In the genomic region with DNA sequence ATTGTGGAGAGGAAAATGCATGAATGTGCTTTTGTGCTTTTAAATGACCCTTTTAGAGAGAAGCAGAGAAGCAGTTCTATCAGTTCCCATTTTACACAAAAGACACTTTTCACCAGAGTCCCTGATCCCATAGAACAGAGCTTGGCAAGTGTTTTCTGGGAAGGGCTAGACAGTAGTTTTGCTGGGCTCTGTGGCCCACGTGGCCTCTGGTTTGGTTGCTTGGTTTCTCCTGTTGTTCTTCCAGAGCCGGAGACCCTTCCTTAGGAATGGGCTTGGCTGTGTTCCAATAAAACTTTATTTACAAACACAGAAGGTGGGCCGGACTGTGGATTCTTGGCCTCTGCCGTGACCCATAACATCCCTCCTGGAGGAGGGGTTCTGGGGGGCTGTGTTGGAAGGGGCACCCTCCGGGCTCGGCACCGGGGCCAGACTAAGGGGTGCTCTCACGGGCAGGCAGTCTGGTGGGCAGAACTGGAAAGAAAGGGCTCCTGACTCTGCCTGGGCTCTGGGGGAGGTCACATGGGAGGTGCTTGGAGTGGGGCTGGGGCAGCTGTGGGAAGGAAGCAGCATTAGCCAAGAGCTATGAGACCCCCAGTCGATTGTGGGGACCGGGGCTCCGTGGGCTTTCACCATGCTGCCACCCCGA, we compare ENCODE assay signal across 11 cellular contexts. TPM values are rescaled to one million over a fixed set of nuclear protein-coding genes. Genes with fewer than 3 reads are reported as not detected.
DNase-seq lines count a peak whose midpoint lies in the region; TF ChIP-seq lines count a peak whose summit lies in the region.
"Had no signal": no experiment of that assay in that cellular context is flagged by ENCODE, and none has a peak within 500 bp of the region (broad histone marks: within the 10 kb centered on the region; RNA-seq: fewer than 3 reads in every experiment).

No MANE protein-coding gene starts in this region.

- CTCF ChIA-PET in activated naive CD4-positive, alpha-beta T cell treated with anti-CD3 and anti-CD28 coated beads for 36 hours (lab: Charles Lee) = interaction anchor here (0.6 to 1.1 kb wide), 3 partner anchors 59 to 306 kb away, joined by 3 to 7 read pairs (median 6); no protein-coding TSS in a partner anchor

- H3K9me3 Mint-ChIP-seq in activated naive CD4-positive, alpha-beta T cell treated with anti-CD3 and anti-CD28 coated beads for 36 hours = peaks cover 7% of the 10 kb centered on the region

- peaks cover 60% of the 10 kb centered on the region for H3K4me1 Mint-ChIP-seq in activated naive CD4-positive, alpha-beta T cell treated with anti-CD3 and anti-CD28 coated beads for 36 hours (ENCODE audit: low read depth)

- 0 out of 2 replicates have a peak, but pooled peaks cover 4% of the 10 kb centered on the region for H4K20me1 ChIP-seq in SU-DHL-6 (ENCODE audit: low read depth, low read length)

- H3K27me3 ChIP-seq in SU-DHL-6 (ENCODE audit: low read length) = no peaks in the 10 kb centered on the region
- no peaks in the 10 kb centered on the region for H3K27me3 ChIP-seq in layer of hippocampus (ENCODE audit: control insufficient read depth, insufficient read depth, low read length)

- H3K4me3 ChIP-seq in SU-DHL-6 (ENCODE audit: insufficient read depth, low read length, poor library complexity, severe bottlenecking) (no peak overlapping the region), coronary artery (no peak overlapping the region)

- H3K27ac Mint-ChIP-seq in activated naive CD4-positive, alpha-beta T cell treated with anti-CD3 and anti-CD28 coated beads for 36 hours = peak overlapping the region; percentile 82

- H3F3A ChIP-seq in SU-DHL-6 (ENCODE audit: insufficient read depth) = peaks cover 10% of the 10 kb centered on the region; the same call in 1 of the 2 replicates

- H3K27ac ChIP-seq in SU-DHL-6 (ENCODE audit: low read depth, low read length) = peak overlapping the region; percentile 72
- H3K27ac ChIP-seq in layer of hippocampus (ENCODE audit: low read depth, low read length) = peak overlapping the region; percentile 87
- no peak overlapping the region for H3K27ac ChIP-seq in coronary artery

- DNase-seq in activated naive CD4-positive, alpha-beta T cell treated with anti-CD3 and anti-CD28 coated beads for 36 hours = no peak
- no peak for DNase-seq in activated naive CD4-positive, alpha-beta T cell (lab: John Stamatoyannopoulos, UW)
- DNase-seq in superior temporal gyrus (ENCODE audit: extremely low spot score) = peak; percentile 75
- no peak for DNase-seq in activated effector memory CD4-positive, alpha-beta T cell treated with Interleukin-2 at 50 U/mL for 16 hours
- DNase-seq in coronary artery (ENCODE audit: low spot score) = no peak
- DNase-seq in NCI-H2227 treated with DMSO at 0.1 percent for 48 hours (lab: John Stamatoyannopoulos, UW) = no peak
- DNase-seq: SW 1271 had no signal

- H2AFZ ChIP-seq in SU-DHL-6 (ENCODE audit: low read depth, low read length, severe bottlenecking) = no peak overlapping the region

- H3K9me2 ChIP-seq in SU-DHL-6 (replicated peaks; ENCODE audit: insufficient read depth, low read length) = no peaks in the 10 kb centered on the region

- intact Hi-C loops in activated naive CD4-positive, alpha-beta T cell treated with anti-CD3 and anti-CD28 coated beads for 36 hours (cut with micrococcal nuclease) = no loop called here

- H3K9ac ChIP-seq in SU-DHL-6 (ENCODE audit: low read length) = peak overlapping the region; percentile 30; the same call in 1 of the 2 replicates

- peak overlapping the region; percentile 8 for H3K4me3 Mint-ChIP-seq in activated naive CD4-positive, alpha-beta T cell treated with anti-CD3 and anti-CD28 coated beads for 36 hours

- H3K9me3 ChIP-seq in SU-DHL-6 (ENCODE audit: insufficient read depth, low read length) = no peaks in the 10 kb centered on the region

- H3K79me2 ChIP-seq in SU-DHL-6 (ENCODE audit: insufficient read depth, low read length) = peaks cover 23% of the 10 kb centered on the region

- TF ChIP-seq CTCF in SU-DHL-6 (IDR thresholded peaks at IDR 0.05; ENCODE audit: insufficient read depth, low read length, poor library complexity, severe bottlenecking) (no peak), coronary artery (IDR thresholded peaks at IDR 0.05) (no peak)

- H3K4me2 ChIP-seq in SU-DHL-6 (ENCODE audit: low read depth, low read length, poor library complexity, severe bottlenecking) = peak overlapping the region; percentile 44

- H3K36me3 ChIP-seq in SU-DHL-6 (ENCODE audit: low read length) = no peaks in the 10 kb centered on the region

- H3K36me3 Mint-ChIP-seq in activated naive CD4-positive, alpha-beta T cell treated with anti-CD3 and anti-CD28 coated beads for 36 hours (ENCODE audit: low read depth) = peaks cover 17% of the 10 kb centered on the region

- H3K27me3 Mint-ChIP-seq in activated naive CD4-positive, alpha-beta T cell treated with anti-CD3 and anti-CD28 coated beads for 36 hours (ENCODE audit: low read depth) = no peaks in the 10 kb centered on the region

RNA-seq across cellular contexts. Expression of a gene that starts 3.2 kb away (rescaled TPM):
- total RNA-seq in activated naive CD4-positive, alpha-beta T cell treated with anti-CD3 and anti-CD28 coated beads for 36 hours = 10 to 100 TPM; 56.8 to 59.6 TPM

RNA-seq across cellular contexts. Expression of a gene that starts 3.3 kb away (rescaled TPM):
- total RNA-seq in activated naive CD4-positive, alpha-beta T cell treated with anti-CD3 and anti-CD28 coated beads for 36 hours = 100 to 1,000 TPM; 162 to 164 TPM

RNA-seq across cellular contexts. Expression of a gene that starts 23.8 kb away (rescaled TPM):
- total RNA-seq in activated naive CD4-positive, alpha-beta T cell treated with anti-CD3 and anti-CD28 coated beads for 36 hours = not detected
- total RNA-seq: H1 had no signal

RNA-seq across cellular contexts. Expression of a gene that starts 28.3 kb away (rescaled TPM):
- not detected for total RNA-seq in activated naive CD4-positive, alpha-beta T cell treated with anti-CD3 and anti-CD28 coated beads for 36 hours
- total RNA-seq: lower leg skin had no signal

RNA-seq across cellular contexts. Expression of a gene that starts 49.7 kb away (rescaled TPM):
- total RNA-seq in activated naive CD4-positive, alpha-beta T cell treated with anti-CD3 and anti-CD28 coated beads for 36 hours = not detected
- total RNA-seq: H1 had no signal

Comparison
In these comparisons a context has a peak if more than half of its experiments do, and no peak if none do; other contexts are left out.
1. H3K27ac ChIP-seq: peak in SU-DHL-6 (single experiment) and layer of hippocampus (single experiment); none in coronary artery (0 of 2).